Comparison of ENCODE assay signal across 8 cellular contexts in genomic region chr2:130797493-130798435, GRCh38. TPM values are rescaled to one million over a fixed set of nuclear protein-coding genes. Genes with fewer than 3 reads are reported as not detected.
DNase-seq lines count a peak whose midpoint lies in the region; ATAC-seq and TF ChIP-seq lines count a peak whose summit lies in the region.

No MANE protein-coding gene starts in this region.

- peak; percentile 95 for ATAC-seq in HG02852 (IDR thresholded peaks at IDR 0.05; ENCODE audit: unreplicated experiment)

- no peak overlapping the region for H3K27ac ChIP-seq in iPS DF 6.9 (ENCODE audit: low read length)
- H3K27ac ChIP-seq in sigmoid colon: peak overlapping the region; percentile 89 to 92 (median 91)

- H3K4me1 ChIP-seq in iPS DF 6.9 (ENCODE audit: control insufficient read depth, insufficient read depth, low read length) (no peaks in the 10 kb centered on the region; the same call in 1 of the 2 replicates), sigmoid colon (peaks cover 0 to 15% (median 14%) of the 10 kb centered on the region in 4 donors)

- no CpG with 5 or more reads among the region's 96 CpGs for WGBS in iPS DF 6.9 (ENCODE audit: insufficient coverage, insufficient read length)
- WGBS in sigmoid colon, 2 donors: 1% methylated on average over 96 of the region's 96 CpGs

- intact Hi-C loops in sigmoid colon (cut with DNase I): loop anchor here (1.0 kb wide), 2 partner anchors 76 to 123 kb away; no protein-coding TSS in a partner anchor

- peak overlapping the region; percentile 71; the same call in 1 of the 2 replicates for H3K4me3 ChIP-seq in iPS DF 6.9 (ENCODE audit: low read length)
- H3K4me3 ChIP-seq in sigmoid colon: peak overlapping the region; percentile 46 to 86 (median 68)

- H3K36me3 ChIP-seq in iPS DF 6.9 (ENCODE audit: control insufficient read depth, insufficient read depth, low read length) (no peaks in the 10 kb centered on the region), sigmoid colon (no peaks in the 10 kb centered on the region)

- TF ChIP-seq CTCF in sigmoid colon (IDR thresholded peaks at IDR 0.05): peak; percentile 68 to 85 (median 80)

- TF ChIP-seq POLR2A in sigmoid colon (IDR thresholded peaks at IDR 0.05): no peak

- no peak for TF ChIP-seq EP300 in sigmoid colon (IDR thresholded peaks at IDR 0.05)

- DNase-seq in NCI-H187 (lab: John Stamatoyannopoulos, UW): peak; percentile 71 to 79
- no peak for DNase-seq in NCI-H187 treated with DMSO at 0.1 percent for 48 hours (lab: John Stamatoyannopoulos, UW)
- DNase-seq in NCI-H146 (lab: John Stamatoyannopoulos, UW): peak; percentile 93
- DNase-seq in T-helper 9 cell: peak; percentile 93
- peak; percentile 96 for DNase-seq in astrocyte of the hippocampus (ENCODE audit: low read depth, low spot score)
- peak; percentile 76 for DNase-seq in iPS DF 6.9 (ENCODE audit: low read depth, low spot score)
- peak; percentile 92 for DNase-seq in sigmoid colon

- H3K27me3 ChIP-seq in iPS DF 6.9 (ENCODE audit: control insufficient read depth, insufficient read depth, low read length) (peaks cover 3% of the 10 kb centered on the region; the same call in 1 of the 2 replicates), sigmoid colon (no peaks in the 10 kb centered on the region)

- H3K9me3 ChIP-seq in iPS DF 6.9 (ENCODE audit: control insufficient read depth, insufficient read depth, low read length) (no peaks in the 10 kb centered on the region), sigmoid colon (no peaks in the 10 kb centered on the region)

RNA-seq across cellular contexts. Expression of gene ARHGEF4, which starts 39.0 kb away (rescaled TPM):
- total RNA-seq in sigmoid colon: 10 to 100 TPM; 15.8 to 32.4 (median 20.6) TPM
- 1 to 10 TPM in 2 of 3 donors, not detected in 1; 1.7 to 3.0 TPM for polyA plus RNA-seq in sigmoid colon

RNA-seq across cellular contexts. Expression of gene AMER3, which starts 42.4 kb away (rescaled TPM):
- total RNA-seq in sigmoid colon: 1 to 10 TPM in 1 of 4 donors, under 1 TPM in 1, not detected in 2; 0.33 to 1.4 TPM
- under 1 TPM; under 0.01 to 0.28 (median 0.23) TPM for polyA plus RNA-seq in sigmoid colon
